Comparison of ENCODE assay signal across 14 cellular contexts in the genomic region with DNA sequence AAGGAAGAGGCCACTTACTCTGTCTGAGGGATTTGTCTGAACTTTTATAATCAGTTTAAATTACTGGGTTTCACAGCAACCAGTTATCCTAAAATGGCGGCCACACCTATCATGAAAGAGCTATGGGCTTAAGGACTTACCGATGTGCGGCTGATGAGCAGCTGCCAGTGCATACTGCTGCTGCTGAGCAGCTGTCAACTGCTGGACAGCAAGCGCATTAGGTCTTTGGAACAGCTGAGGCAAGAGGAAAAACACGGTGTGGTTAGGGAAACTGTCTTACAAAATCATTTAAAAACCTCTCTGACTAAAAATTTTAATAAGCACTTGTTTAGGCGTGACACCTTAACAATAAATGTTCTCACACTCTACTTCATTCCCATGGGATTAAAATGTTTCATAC.
DNase-seq lines count a peak whose midpoint lies in the region; ATAC-seq and TF ChIP-seq lines count a peak whose summit lies in the region.
"Had no signal": no experiment of that assay in that cellular context is flagged by ENCODE, and none has a peak within 500 bp of the region (broad histone marks: within the 10 kb centered on the region; RNA-seq: fewer than 3 reads in every experiment).

No MANE protein-coding gene starts in this region.

- CTCF ChIA-PET in Calu3 (lab: Charles Lee) = interaction anchor here (1.6 kb wide), 1 partner anchor 29 kb away, joined by 3 read pairs; no protein-coding TSS in a partner anchor
- CTCF ChIA-PET in PC-3 (lab: Charles Lee) = no interaction called here

- DNase-seq in Calu3 (no peak), LHCN-M2 (ENCODE audit: low read depth) (peak; percentile 94), myocyte (ENCODE audit: low read depth) (peak; percentile 86), gastrocnemius medialis (peak in 1 of 2 donors; percentile 45), NCI-H345 (lab: John Stamatoyannopoulos, UW) (no peak), PC-3 (no peak)
- DNase-seq: COR-L47, H7, NCI-H1417, NCI-H2029, NCI-H526 treated with DMSO at 0.1 percent for 48 hours had no signal

- H3K9me3 ChIP-seq in gastrocnemius medialis (no peaks in the 10 kb centered on the region), PC-3 (ENCODE audit: low read length) (no peaks in the 10 kb centered on the region)
- H3K9me3 ChIP-seq: BLaER1 treated with 17β-estradiol and CSF1 and Interleukin-3, amounts not matched to agents 10 nM and 100 nM had no signal

- H3K79me2 ChIP-seq in PC-3 (ENCODE audit: low read length) = peaks cover 64% of the 10 kb centered on the region

- in situ Hi-C loops in gastrocnemius medialis (cut with MboI; ENCODE audit: low sequenced_read_pairs in 4 of 4) = no loop called here

- H3K36me3 ChIP-seq in gastrocnemius medialis (peaks cover 0 to 18% of the 10 kb centered on the region in 2 donors), PC-3 (ENCODE audit: low read depth, low read length) (peaks cover 46% of the 10 kb centered on the region)

- H3K4me1 ChIP-seq in gastrocnemius medialis (peaks cover 57% of the 10 kb centered on the region in 2 donors), PC-3 (ENCODE audit: insufficient read depth, low read length) (no peaks in the 10 kb centered on the region)

- ATAC-seq in gastrocnemius medialis (peak; percentile 43 to 49), HG02973 (IDR thresholded peaks at IDR 0.05; ENCODE audit: unreplicated experiment) (no peak), PC-3 (no peak)

- no peak overlapping the region for H3K9ac ChIP-seq in PC-3 (ENCODE audit: low read length)
- H3K9ac ChIP-seq: BLaER1 treated with 17β-estradiol and CSF1 and Interleukin-3, amounts not matched to agents 10 nM and 100 nM had no signal

- peak overlapping the region; percentile 5 for H3K27ac Mint-ChIP-seq in Calu3 (ENCODE audit: unreplicated experiment)
- H3K27ac Mint-ChIP-seq: IgD-negative memory B cell had no signal

- intact Hi-C loops in Calu3 (cut with micrococcal nuclease; ENCODE audit: unreplicated experiment) (no loop called here), gastrocnemius medialis (cut with DNase I; ENCODE audit: low total_unique reads) (loop anchor here (10.0 kb wide), 1 partner anchor 174 kb away; no protein-coding TSS in a partner anchor), PC-3 (cut with micrococcal nuclease) (no loop called here)

- no peak overlapping the region for H2AFZ ChIP-seq in PC-3 (ENCODE audit: low read length)

- BruUV-seq in Calu3 (replicated peaks; lab: Mats Ljungman, UMichigan) (no TSS peak), PC-3 (replicated peaks; lab: Mats Ljungman, UMichigan) (no TSS peak)

- no peaks in the 10 kb centered on the region for H3K27me3 ChIP-seq in gastrocnemius medialis
- H3K27me3 ChIP-seq in PC-3 (ENCODE audit: low read length) = no peaks in the 10 kb centered on the region
- H3K27me3 ChIP-seq: BLaER1 treated with 17β-estradiol and CSF1 and Interleukin-3, amounts not matched to agents 10 nM and 100 nM had no signal

- H3K36me3 Mint-ChIP-seq in Calu3 (ENCODE audit: insufficient read depth, unreplicated experiment) = peaks cover 67% of the 10 kb centered on the region

- H3K4me2 ChIP-seq in PC-3 (ENCODE audit: low read length) = no peak overlapping the region

- H3K4me1 Mint-ChIP-seq in Calu3 (ENCODE audit: low read depth, unreplicated experiment) = peaks cover 51% of the 10 kb centered on the region

- no peaks in the 10 kb centered on the region; the same call in none of the 2 replicates for H4K20me1 ChIP-seq in PC-3 (ENCODE audit: low read length)

- no peak overlapping the region for H3K4me3 Mint-ChIP-seq in Calu3 (ENCODE audit: low read depth, unreplicated experiment)

- H3K27me3 Mint-ChIP-seq in Calu3 (ENCODE audit: unreplicated experiment) = no peaks in the 10 kb centered on the region
- H3K27me3 Mint-ChIP-seq: IgD-negative memory B cell had no signal

- no peak overlapping the region for H3K4me3 ChIP-seq in gastrocnemius medialis
- no peak overlapping the region for H3K4me3 ChIP-seq in PC-3 (ENCODE audit: low read length)
- H3K4me3 ChIP-seq: BLaER1 treated with 17β-estradiol and CSF1 and Interleukin-3, amounts not matched to agents 10 nM and 100 nM had no signal

- no peaks in the 10 kb centered on the region for H3F3A ChIP-seq in PC-3 (ENCODE audit: low read length, unreplicated experiment)

- no peak for TF ChIP-seq POLR2A in gastrocnemius medialis (IDR thresholded peaks at IDR 0.05)

- no peaks in the 10 kb centered on the region for H3K9me2 ChIP-seq in PC-3 (replicated peaks; ENCODE audit: low read length)

- POLR2A ChIA-PET in PC-3 (lab: Charles Lee; ENCODE audit: unreplicated experiment) = no interaction called here

- H3K27ac ChIP-seq in gastrocnemius medialis (peak overlapping the region; percentile 67 to 82 (median 77)), PC-3 (ENCODE audit: low read length) (no peak overlapping the region)

- no peaks in the 10 kb centered on the region for H3K9me3 Mint-ChIP-seq in Calu3 (ENCODE audit: low read depth, unreplicated experiment)
- H3K9me3 Mint-ChIP-seq: IgD-negative memory B cell had no signal

- TF ChIP-seq CTCF in Calu3 (IDR thresholded peaks at IDR 0.05; ENCODE audit: unreplicated experiment) = no peak
- no peak for TF ChIP-seq CTCF in gastrocnemius medialis (IDR thresholded peaks at IDR 0.05 in 4 of 5, conservative IDR thresholded peaks at IDR 0.05 in 1 of 5)
- no peak for TF ChIP-seq CTCF in PC-3 (conservative IDR thresholded peaks at IDR 0.05; ENCODE audit: low read depth, low read length)

Comparison
In these comparisons a context has a peak if more than half of its experiments do, and no peak if none do; other contexts are left out.
1. DNase-seq: peak in LHCN-M2 (single experiment) and myocyte (single experiment); none in Calu3 (single experiment), NCI-H345 (single experiment) and PC-3 (single experiment).
2. ATAC-seq: peak in gastrocnemius medialis (2 of 2); none in HG02973 (single experiment) and PC-3 (single experiment).